ENCODE assay signal across 15 cellular contexts in genomic region chr1:25257176-25257575, GRCh38. TPM values are rescaled to one million over a fixed set of nuclear protein-coding genes. Genes with fewer than 3 reads are reported as not detected.
A peak's percentile ranks its signal among the peaks of the same experiment; 100 is the strongest.
DNase-seq lines count a peak whose midpoint lies in the region; ATAC-seq and TF ChIP-seq lines count a peak whose summit lies in the region.
"Had no signal": no experiment of that assay in that cellular context is flagged by ENCODE, and none has a peak within 500 bp of the region (broad histone marks: within the 10 kb centered on the region; RNA-seq: fewer than 3 reads in every experiment).

No MANE protein-coding gene starts in this region.

- no peaks in the 10 kb centered on the region for H3K9me3 Mint-ChIP-seq in endodermal cell
- H3K9me3 Mint-ChIP-seq: CD8-positive, alpha-beta T cell; GM23338 had no signal

- no peak overlapping the region for H3K27ac Mint-ChIP-seq in endodermal cell
- H3K27ac Mint-ChIP-seq: CD8-positive, alpha-beta T cell; GM23338 had no signal

- no CpG with 5 or more reads among the region's 1 CpG for WGBS in endodermal cell (ENCODE audit: insufficient coverage in 1 of 2, insufficient read length in 1 of 2), 2 experiments

- no peak overlapping the region for H3K9ac ChIP-seq in endodermal cell (ENCODE audit: extremely low read depth, low read length, poor library complexity, severe bottlenecking)

- DNase-seq in GM03348 (ENCODE audit: low spot score), result peak; percentile 52
- DNase-seq in ascending aorta (ENCODE audit: low spot score in 2 of 2), result no peak
- peak; percentile 58 for DNase-seq in fibroblast of peridontal ligament (ENCODE audit: extremely low read depth)
- DNase-seq in CD1c-positive myeloid dendritic cell (ENCODE audit: extremely low spot score), result no peak
- no peak for DNase-seq in endodermal cell
- no peak for DNase-seq in omental fat pad (ENCODE audit: low spot score)
- DNase-seq: CD8-positive, alpha-beta T cell; KBM-7; NCI-H146; NCI-H2081 treated with DMSO at 0.1 percent for 48 hours; NCI-H524 had no signal

- H3K4me3 ChIP-seq in ascending aorta (no peak overlapping the region), endodermal cell (ENCODE audit: low read length) (no peak overlapping the region)
- H3K4me3 ChIP-seq: GM23338 had no signal

- H3K36me3 Mint-ChIP-seq in endodermal cell (ENCODE audit: low read depth), result peaks cover 2% of the 10 kb centered on the region

- no peaks in the 10 kb centered on the region for H3K9me3 ChIP-seq in ascending aorta
- no peaks in the 10 kb centered on the region for H3K9me3 ChIP-seq in endodermal cell (ENCODE audit: control insufficient read depth, low read length)

- no peaks in the 10 kb centered on the region for H3K27me3 ChIP-seq in ascending aorta
- no peaks in the 10 kb centered on the region for H3K27me3 ChIP-seq in endodermal cell (ENCODE audit: control insufficient read depth, insufficient read depth, low read length, poor library complexity, severe bottlenecking)

- TF ChIP-seq CTCF in ascending aorta (IDR thresholded peaks at IDR 0.05), result no peak
- TF ChIP-seq CTCF in endodermal cell (conservative IDR thresholded peaks at IDR 0.05), result no peak
- no peak for TF ChIP-seq CTCF in omental fat pad (IDR thresholded peaks at IDR 0.05)

- ATAC-seq in GM21576 (IDR thresholded peaks at IDR 0.05; ENCODE audit: unreplicated experiment) (no peak), omental fat pad (ENCODE audit: low FRiP score) (no peak)
- ATAC-seq: CD8-positive, alpha-beta T cell; GM23338; Panc1 had no signal

- H3K27me3 Mint-ChIP-seq in endodermal cell (ENCODE audit: insufficient read depth), result no peaks in the 10 kb centered on the region

- H3K36me3 ChIP-seq in ascending aorta (no peaks in the 10 kb centered on the region), endodermal cell (ENCODE audit: control insufficient read depth, insufficient read depth, low read length) (no peaks in the 10 kb centered on the region)

- peaks cover 18% of the 10 kb centered on the region for H3K4me1 Mint-ChIP-seq in endodermal cell

- intact Hi-C loops in ascending aorta (cut with DNase I), result no loop called here

- H3K4me1 ChIP-seq in ascending aorta (peaks cover 0 to 20% of the 10 kb centered on the region in 2 donors), endodermal cell (ENCODE audit: control insufficient read depth, insufficient read depth, low read length) (peaks cover 7% of the 10 kb centered on the region)

- H3K4me3 Mint-ChIP-seq in endodermal cell, result no peak overlapping the region
- H3K4me3 Mint-ChIP-seq: CD8-positive, alpha-beta T cell; GM23338 had no signal

- H3K27ac ChIP-seq in ascending aorta, result peak overlapping the region; percentile 72 to 77
- no peak overlapping the region for H3K27ac ChIP-seq in endodermal cell (ENCODE audit: low read depth, low read length)

RNA-seq across cellular contexts. Expression of gene RSRP1, which starts 9.9 kb away (rescaled TPM):
- total RNA-seq in ascending aorta (126 TPM), endodermal cell (10 to 100 TPM; 90.3 to 92.5 TPM), omental fat pad (100 to 1,000 TPM in 2 of 4 donors, 10 to 100 TPM in 2; 98.7 to 236 (median 103) TPM)
- polyA plus RNA-seq in endodermal cell (2013, experiment 1 of 2), result 70.9 TPM
- 67.3 TPM for polyA plus RNA-seq in endodermal cell (2013, experiment 2 of 2)

RNA-seq across cellular contexts. Expression of gene RHD, which starts 15.1 kb away (rescaled TPM):
- not detected for total RNA-seq in ascending aorta
- not detected for total RNA-seq in endodermal cell
- not detected for polyA plus RNA-seq in endodermal cell (2013, experiment 1 of 2)
- polyA plus RNA-seq in endodermal cell (2013, experiment 2 of 2), result not detected
- not detected for total RNA-seq in omental fat pad
- total RNA-seq: M059J had no signal

RNA-seq across cellular contexts. Expression of gene SYF2, which starts 24.9 kb away (rescaled TPM):
- total RNA-seq in ascending aorta (14.3 TPM), endodermal cell (10 to 100 TPM; 36.4 to 38.0 TPM), omental fat pad (10 to 100 TPM; 37.0 to 57.4 (median 47.4) TPM)
- 51.9 TPM for polyA plus RNA-seq in endodermal cell (2013, experiment 1 of 2)
- polyA plus RNA-seq in endodermal cell (2013, experiment 2 of 2), result 53.0 TPM

Comparison
In these comparisons a context has a peak if more than half of its experiments do, and no peak if none do; other contexts are left out.
1. DNase-seq: peak in GM03348 (single experiment) and fibroblast of peridontal ligament (single experiment); none in ascending aorta (0 of 2), CD1c-positive myeloid dendritic cell (single experiment), endodermal cell (single experiment) and omental fat pad (single experiment).